7 cellular contexts compared by ENCODE assay signal in the genomic region with DNA sequence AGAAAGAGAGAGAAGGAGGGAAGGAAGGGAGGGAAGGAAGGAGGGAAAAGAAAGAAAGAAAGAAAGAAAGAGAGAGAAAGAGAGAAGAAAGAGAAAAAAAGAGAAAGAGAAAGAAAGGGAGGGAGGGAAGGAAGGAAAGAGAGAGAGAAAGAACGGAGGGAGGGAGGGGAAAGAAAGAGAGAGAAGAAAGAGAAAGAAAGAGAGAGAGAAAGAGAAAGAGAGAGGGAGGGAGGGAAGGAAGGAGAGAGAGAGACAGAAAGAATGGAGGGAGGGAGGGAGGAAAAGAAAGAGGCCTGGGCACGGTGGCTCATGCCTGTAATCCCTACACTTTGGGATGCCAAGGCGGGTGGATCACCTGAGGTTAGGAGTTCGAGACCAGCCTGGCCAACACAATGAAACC.
"Had no signal": no experiment of that assay in that cellular context is flagged by ENCODE, and none has a peak within 500 bp of the region (broad histone marks: within the 10 kb centered on the region; RNA-seq: fewer than 3 reads in every experiment).

No MANE protein-coding gene starts in this region.

- H3K9me3 Mint-ChIP-seq: IgD-negative memory B cell had no signal

- H3K9ac ChIP-seq: GM23248 had no signal

- H3K27me3 Mint-ChIP-seq: IgD-negative memory B cell had no signal

- ATAC-seq: HCT116 had no signal

- DNase-seq: GM23248, GOT3, H7 had no signal

- H3K36me3 Mint-ChIP-seq: IgD-negative memory B cell had no signal

- H3K27ac ChIP-seq: GM23248 had no signal

- FAIRE-seq: HTR-8/SVneo had no signal

- H3K36me3 ChIP-seq: HAP-1 had no signal

- H2AFZ ChIP-seq: GM23248 had no signal

- H3K27ac Mint-ChIP-seq: IgD-negative memory B cell had no signal

- H3K4me3 Mint-ChIP-seq: IgD-negative memory B cell had no signal

- H3K9me3 ChIP-seq: HAP-1 had no signal

- H3K4me3 ChIP-seq: GM23248, HAP-1 had no signal
